9 cellular contexts compared by ENCODE assay signal in the genomic region with DNA sequence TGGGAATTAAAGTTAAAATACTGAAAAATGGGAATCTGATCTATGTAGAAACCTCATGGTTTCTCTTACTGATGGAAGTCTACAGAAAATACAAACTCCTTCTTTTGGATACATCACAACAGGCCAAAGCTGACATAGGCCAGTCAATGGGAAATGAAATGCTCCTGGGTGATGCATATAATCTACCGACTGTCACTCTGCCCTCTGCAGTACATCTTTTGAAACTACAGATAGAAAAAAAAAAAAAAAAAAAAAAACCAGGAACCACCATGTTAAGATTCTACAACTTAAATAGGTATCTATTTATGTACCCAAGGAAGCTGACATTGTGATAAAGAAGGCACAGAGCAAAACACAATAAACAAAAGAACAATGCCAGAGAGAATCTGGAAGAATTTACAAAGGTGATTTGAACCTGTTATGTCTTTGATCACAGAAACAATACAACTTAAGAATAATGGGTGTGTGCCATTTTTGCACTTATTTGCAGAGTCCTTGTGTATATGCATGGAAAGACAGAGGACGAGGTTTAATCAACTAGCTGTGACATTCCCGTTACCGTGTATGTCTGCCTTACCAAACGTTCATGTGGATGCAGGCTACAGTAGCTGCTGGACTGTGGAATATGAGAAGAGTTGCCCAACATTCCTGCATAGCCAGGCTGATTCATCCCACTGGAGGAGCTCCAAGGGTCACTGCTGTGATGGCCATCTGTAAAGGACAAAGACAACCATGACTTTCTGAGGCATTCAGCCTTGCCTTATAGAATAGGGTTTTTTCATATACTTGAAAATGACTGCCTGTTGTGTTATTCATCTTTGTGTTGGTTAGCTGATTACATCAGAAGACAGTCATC.
DNase-seq lines count a peak whose midpoint lies in the region; ATAC-seq and TF ChIP-seq lines count a peak whose summit lies in the region.
"Had no signal": no experiment of that assay in that cellular context is flagged by ENCODE, and none has a peak within 500 bp of the region (broad histone marks: within the 10 kb centered on the region; RNA-seq: fewer than 3 reads in every experiment).

No MANE protein-coding gene starts in this region.

- H3K36me3 Mint-ChIP-seq in activated CD8-positive, alpha-beta T cell treated with anti-CD3 and anti-CD28 coated beads for 36 hours (ENCODE audit: low read depth): no peaks in the 10 kb centered on the region
- H3K36me3 Mint-ChIP-seq in activated CD8-positive, alpha-beta T cell treated with anti-CD3 and anti-CD28 coated beads, Interleukin-2, amount 10 ng/mL, durations not matched to agents 7 days and 5 days (ENCODE audit: low read depth): no peaks in the 10 kb centered on the region
- H3K36me3 Mint-ChIP-seq in type B pancreatic cell: peaks cover 54% of the 10 kb centered on the region

- H3K9me3 Mint-ChIP-seq in activated CD8-positive, alpha-beta T cell treated with anti-CD3 and anti-CD28 coated beads for 36 hours: no peaks in the 10 kb centered on the region
- no peaks in the 10 kb centered on the region for H3K9me3 Mint-ChIP-seq in activated CD8-positive, alpha-beta T cell treated with anti-CD3 and anti-CD28 coated beads, Interleukin-2, amount 10 ng/mL, durations not matched to agents 7 days and 5 days (ENCODE audit: insufficient read depth)
- no peaks in the 10 kb centered on the region for H3K9me3 Mint-ChIP-seq in type B pancreatic cell

- ATAC-seq in activated CD8-positive, alpha-beta T cell treated with anti-CD3 and anti-CD28 coated beads for 36 hours: no peak
- no peak for ATAC-seq in activated CD8-positive, alpha-beta T cell treated with anti-CD3 and anti-CD28 coated beads, Interleukin-2, amount 10 ng/mL, durations not matched to agents 7 days and 5 days
- ATAC-seq in HG03460 (IDR thresholded peaks at IDR 0.05; ENCODE audit: unreplicated experiment): no peak
- no peak for ATAC-seq in GM19328 (IDR thresholded peaks at IDR 0.05; ENCODE audit: unreplicated experiment)

- intact Hi-C loops in activated CD8-positive, alpha-beta T cell treated with anti-CD3 and anti-CD28 coated beads for 36 hours (cut with micrococcal nuclease): no loop called here

- CTCF ChIA-PET in activated CD8-positive, alpha-beta T cell treated with anti-CD3 and anti-CD28 coated beads for 36 hours (lab: Charles Lee): interaction anchor here (0.9 to 3.8 kb wide), 3 partner anchors 9 to 41 kb away, joined by 3 to 19 read pairs (median 3); no protein-coding TSS in a partner anchor
- CTCF ChIA-PET in activated CD8-positive, alpha-beta T cell treated with anti-CD3 and anti-CD28 coated beads, Interleukin-2, amount 10 ng/mL, durations not matched to agents 7 days and 5 days (lab: Charles Lee): no interaction called here

- no peak overlapping the region for H3K27ac Mint-ChIP-seq in activated CD8-positive, alpha-beta T cell treated with anti-CD3 and anti-CD28 coated beads for 36 hours
- H3K27ac Mint-ChIP-seq in activated CD8-positive, alpha-beta T cell treated with anti-CD3 and anti-CD28 coated beads, Interleukin-2, amount 10 ng/mL, durations not matched to agents 7 days and 5 days: no peak overlapping the region
- H3K27ac Mint-ChIP-seq in type B pancreatic cell: no peak overlapping the region

- no peak for DNase-seq in activated CD8-positive, alpha-beta T cell treated with anti-CD3 and anti-CD28 coated beads for 36 hours
- DNase-seq in activated CD8-positive, alpha-beta T cell treated with anti-CD3 and anti-CD28 coated beads, Interleukin-2, amount 10 ng/mL, durations not matched to agents 7 days and 5 days: no peak
- DNase-seq in RPMI8226: peak; percentile 19
- peak; percentile 77 for DNase-seq in glomerular visceral epithelial cell (ENCODE audit: extremely low spot score)
- no peak for DNase-seq in type B pancreatic cell (ENCODE audit: extremely low spot score, unreplicated experiment)
- no peak for DNase-seq in stimulated activated CD4-positive, alpha-beta T cell treated with anti-CD3 and anti-CD28 coated beads, Interleukin-15, amount 100 ng/mL, for 24 hours
- DNase-seq: NCI-H1105 treated with DMSO at 0.1 percent for 48 hours had no signal

- TF ChIP-seq CTCF in activated CD8-positive, alpha-beta T cell treated with anti-CD3 and anti-CD28 coated beads for 36 hours (IDR thresholded peaks at IDR 0.05): peak; percentile 39
- peak; percentile 47 for TF ChIP-seq CTCF in type B pancreatic cell (conservative IDR thresholded peaks at IDR 0.05)

- H3K4me3 Mint-ChIP-seq in activated CD8-positive, alpha-beta T cell treated with anti-CD3 and anti-CD28 coated beads for 36 hours: no peak overlapping the region
- H3K4me3 Mint-ChIP-seq in activated CD8-positive, alpha-beta T cell treated with anti-CD3 and anti-CD28 coated beads, Interleukin-2, amount 10 ng/mL, durations not matched to agents 7 days and 5 days: no peak overlapping the region
- H3K4me3 Mint-ChIP-seq in type B pancreatic cell: no peak overlapping the region

- no peaks in the 10 kb centered on the region for H3K27me3 Mint-ChIP-seq in activated CD8-positive, alpha-beta T cell treated with anti-CD3 and anti-CD28 coated beads for 36 hours
- no peaks in the 10 kb centered on the region for H3K27me3 Mint-ChIP-seq in activated CD8-positive, alpha-beta T cell treated with anti-CD3 and anti-CD28 coated beads, Interleukin-2, amount 10 ng/mL, durations not matched to agents 7 days and 5 days (ENCODE audit: low read depth)
- no peaks in the 10 kb centered on the region for H3K27me3 Mint-ChIP-seq in type B pancreatic cell

- no peaks in the 10 kb centered on the region for H3K4me1 Mint-ChIP-seq in activated CD8-positive, alpha-beta T cell treated with anti-CD3 and anti-CD28 coated beads for 36 hours (ENCODE audit: low read depth)
- no peaks in the 10 kb centered on the region for H3K4me1 Mint-ChIP-seq in activated CD8-positive, alpha-beta T cell treated with anti-CD3 and anti-CD28 coated beads, Interleukin-2, amount 10 ng/mL, durations not matched to agents 7 days and 5 days (ENCODE audit: low read depth)
- H3K4me1 Mint-ChIP-seq in type B pancreatic cell (ENCODE audit: unreplicated experiment): peaks cover 16% of the 10 kb centered on the region

- POLR2A ChIA-PET in activated CD8-positive, alpha-beta T cell treated with anti-CD3 and anti-CD28 coated beads for 36 hours (lab: Charles Lee): no interaction called here
- POLR2A ChIA-PET in activated CD8-positive, alpha-beta T cell treated with anti-CD3 and anti-CD28 coated beads, Interleukin-2, amount 10 ng/mL, durations not matched to agents 7 days and 5 days (lab: Charles Lee): no interaction called here

Comparison
In these comparisons a context has a peak if more than half of its experiments do, and no peak if none do; other contexts are left out.
1. DNase-seq: peak in RPMI8226 (single experiment) and glomerular visceral epithelial cell (single experiment); none in activated CD8-positive, alpha-beta T cell treated with anti-CD3 and anti-CD28 coated beads for 36 hours (single experiment), activated CD8-positive, alpha-beta T cell treated with anti-CD3 and anti-CD28 coated beads, Interleukin-2, amount 10 ng/mL, durations not matched to agents 7 days and 5 days (single experiment), type B pancreatic cell (single experiment) and stimulated activated CD4-positive, alpha-beta T cell treated with anti-CD3 and anti-CD28 coated beads, Interleukin-15, amount 100 ng/mL, for 24 hours (single experiment).